8 cellular contexts compared by ENCODE assay signal in the genomic region with DNA sequence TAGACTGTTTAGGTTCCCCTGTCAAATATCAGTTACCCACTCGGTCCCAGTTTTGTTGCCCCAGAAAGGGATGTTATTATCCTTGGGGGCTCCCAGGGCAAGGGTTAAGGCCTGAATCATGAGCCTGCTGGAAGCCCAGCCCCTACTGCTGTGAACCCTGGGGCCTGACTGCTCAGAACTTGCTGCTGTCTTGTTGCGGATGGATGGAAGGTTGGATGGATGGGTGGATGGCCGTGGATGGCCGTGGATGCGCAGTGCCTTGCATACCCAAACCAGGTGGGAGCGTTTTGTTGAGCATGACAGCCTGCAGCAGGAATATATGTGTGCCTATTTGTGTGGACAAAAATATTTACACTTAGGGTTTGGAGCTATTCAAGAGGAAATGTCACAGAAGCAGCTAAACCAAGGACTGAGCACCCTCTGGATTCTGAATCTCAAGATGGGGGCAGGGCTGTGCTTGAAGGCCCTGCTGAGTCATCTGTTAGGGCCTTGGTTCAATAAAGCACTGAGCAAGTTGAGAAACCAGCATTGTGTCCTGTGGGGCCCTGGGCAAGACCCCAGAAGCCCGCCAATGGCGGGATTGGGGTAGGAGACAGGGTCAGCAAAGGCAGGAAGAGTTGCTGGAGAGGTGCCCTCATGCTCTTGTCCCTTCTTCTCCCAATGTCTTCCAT. TPM values are rescaled to one million over a fixed set of nuclear protein-coding genes. Genes with fewer than 3 reads are reported as not detected.
DNase-seq lines count a peak whose midpoint lies in the region; ATAC-seq, FAIRE-seq and TF ChIP-seq lines count a peak whose summit lies in the region.

No MANE protein-coding gene starts in this region.

- in situ Hi-C loops in HepG2 (cut with HindIII; ENCODE audit: extremely low pct_ligation_motif_present, low pct_unique_long_range_greater_than_20kb), result no loop called here

- H3K4me1 ChIP-seq in body of pancreas, result peaks cover 55% of the 10 kb centered on the region
- peaks cover 39% of the 10 kb centered on the region for H3K4me1 ChIP-seq in HepG2 (ENCODE audit: insufficient read depth, low read length)
- H3K4me1 ChIP-seq in tibial nerve, result peaks cover 5 to 62% (median 35%) of the 10 kb centered on the region in 4 donors

- TF ChIP-seq POLR2A in body of pancreas (IDR thresholded peaks at IDR 0.05) (no peak), HepG2 (IDR thresholded peaks at IDR 0.05; ENCODE audit: insufficient read depth in 1 of 2, low read depth in 2 of 2, low read length in 2 of 2) (no peak), tibial nerve (IDR thresholded peaks at IDR 0.05) (no peak)

- CTCF ChIA-PET in HepG2 (lab: Yijun Ruan, JAX; ENCODE audit: low intra/inter-chr PET ratio, low total read pairs), result no interaction called here

- H3K27me3 ChIP-seq in body of pancreas (no peaks in the 10 kb centered on the region), HepG2 (ENCODE audit: control insufficient read depth in 1 of 2, insufficient read depth in 2 of 2, low read length in 2 of 2) (no peaks in the 10 kb centered on the region), tibial nerve (no peaks in the 10 kb centered on the region)

- H2AFZ ChIP-seq in HepG2 (ENCODE audit: low read length), result no peak overlapping the region

- TF ChIP-seq EP300 in HepG2 (IDR thresholded peaks at IDR 0.05; ENCODE audit: low read depth in 2 of 2, low read length in 2 of 2) (no peak), HepG2 (CRISPR knock-in tag; IDR thresholded peaks at IDR 0.05; ENCODE audit: borderline replicate concordance) (no peak), tibial nerve (IDR thresholded peaks at IDR 0.05) (no peak)

- ATAC-seq in body of pancreas, result no peak
- no peak for ATAC-seq in HepG2
- ATAC-seq in HG02852 (IDR thresholded peaks at IDR 0.05; ENCODE audit: unreplicated experiment), result no peak

- H3K4me3 ChIP-seq in body of pancreas (no peak overlapping the region), HepG2 (replicated peaks in 1 of 3; ENCODE audit: insufficient read depth in 1 of 3, low read depth in 2 of 3, low read length in 3 of 3) (no peak overlapping the region), tibial nerve (no peak overlapping the region)

- peak overlapping the region; percentile 36 to 92 (median 66) for H3K27ac ChIP-seq in body of pancreas
- peak overlapping the region; percentile 14 for H3K27ac ChIP-seq in HepG2 (ENCODE audit: extremely low read length, insufficient read depth, low read length)
- peak overlapping the region; percentile 81 to 97 (median 94) for H3K27ac ChIP-seq in tibial nerve

- H3K9me3 ChIP-seq in body of pancreas (no peaks in the 10 kb centered on the region), HepG2 (ENCODE audit: low read length) (no peaks in the 10 kb centered on the region), tibial nerve (no peaks in the 10 kb centered on the region)

- H3K36me3 ChIP-seq in body of pancreas (replicated peaks in 1 of 2; ENCODE audit: insufficient read depth in 1 of 2, low read depth in 2 of 2), result no peaks in the 10 kb centered on the region
- peaks cover 22 to 36% of the 10 kb centered on the region in 2 experiments for H3K36me3 ChIP-seq in HepG2 (replicated peaks in 1 of 2; ENCODE audit: control insufficient read depth in 1 of 2, insufficient read depth in 2 of 2, low read length in 2 of 2)
- peaks cover 0 to 51% (median 0%) of the 10 kb centered on the region in 3 donors for H3K36me3 ChIP-seq in tibial nerve

- intact Hi-C loops in body of pancreas (cut with DNase I) (no loop called here), HepG2 (cut with micrococcal nuclease; ENCODE audit: unreplicated experiment) (no loop called here)

- H4K20me1 ChIP-seq in HepG2 (ENCODE audit: insufficient read depth, low read length), result no peaks in the 10 kb centered on the region

- 94 to 95% methylated on average over 7 to 8 of the region's 8 CpGs for WGBS in body of pancreas, 2 donors
- 95% methylated on average over 8 of the region's 8 CpGs for WGBS in HepG2 (ENCODE audit: low lambda C conversion rate)
- WGBS in tibial nerve, 2 donors, result 71 to 84% methylated on average over 8 of the region's 8 CpGs

- no peaks in the 10 kb centered on the region for H3K79me2 ChIP-seq in HepG2 (ENCODE audit: insufficient read depth, low read length)

- no peak for FAIRE-seq in HepG2 (lab: Jason Lieb, UNC)

- POLR2A ChIA-PET in HepG2 (lab: Yijun Ruan, JAX), result interaction anchor here (1.1 kb wide), 2 partner anchors 38 to 40 kb away, joined by 3 read pairs; partner anchors contain the start of gene ADISSP

- peak; percentile 11 for DNase-seq in activated T-cell treated with anti-CD3 and anti-CD28 coated beads, Interleukin-2, amount 50 U/mL, for 1 hour
- DNase-seq in activated T-cell treated with anti-CD3 and anti-CD28 coated beads for 4 hours (no peak), body of pancreas (no peak), HepG2 (ENCODE audit: low spot score) (no peak), tibial nerve (ENCODE audit: low spot score in 2 of 2) (no peak), NCI-H524 (lab: John Stamatoyannopoulos, UW) (no peak)
- DNase-seq in activated CD4-positive, alpha-beta T cell treated with anti-CD3 and anti-CD28 coated beads for 48 hours, result no peak

- no TSS peak for BruUV-seq in HepG2 (replicated peaks; lab: Mats Ljungman, UMichigan)

- no peak for TF ChIP-seq CTCF in body of pancreas (IDR thresholded peaks at IDR 0.05)
- TF ChIP-seq CTCF in HepG2 (CRISPR knock-in tag; IDR thresholded peaks at IDR 0.05), result no peak
- no peak for TF ChIP-seq CTCF in tibial nerve (IDR thresholded peaks at IDR 0.05)

- H3K4me2 ChIP-seq in HepG2 (ENCODE audit: low read depth, low read length), result no peak overlapping the region

- H3K9ac ChIP-seq in HepG2 (ENCODE audit: insufficient read depth, low read depth, low read length), result no peak overlapping the region

- TF ChIP-seq RAD21 in HepG2 (CRISPR knock-in tag; IDR thresholded peaks at IDR 0.05), result no peak

RNA-seq across cellular contexts. Expression of gene CDC25B, which starts 9.6 kb away (rescaled TPM):
- 10 to 100 TPM in 1 of 2 donors, 1 to 10 TPM in 1; 8.8 to 22.7 TPM for total RNA-seq in body of pancreas
- total RNA-seq in HepG2 (2016; rRNA removed; fragmentation: Illumina TruSeq; extraction: Trizol), result 14.5 and 19.3 TPM in 2 replicates
- 5.8 and 5.9 TPM in 2 replicates for total RNA-seq in HepG2 (2016; cell fraction: cytosol; rRNA removed; fragmentation: Illumina TruSeq; extraction: Trizol; ENCODE audit: low read depth)
- total RNA-seq in HepG2 (2016; cell fraction: insoluble cytoplasmic fraction; rRNA removed; fragmentation: Illumina TruSeq; extraction: Trizol), result 15.3 and 18.9 TPM in 2 replicates
- total RNA-seq in HepG2 (2016; cell fraction: membrane; rRNA removed; fragmentation: Illumina TruSeq; extraction: Trizol), result 18.7 and 19.9 TPM in 2 replicates
- total RNA-seq in HepG2 (2016; cell fraction: nucleus; rRNA removed; fragmentation: Illumina TruSeq; extraction: Trizol), result 13.9 and 16.9 TPM in 2 replicates
- 14.3 and 19.4 TPM in 2 replicates for polyA plus RNA-seq in HepG2 (2011; rRNA removed)
- 11.6 and 15.6 TPM in 2 replicates for polyA plus RNA-seq in HepG2 (2011; cell fraction: cytosol; rRNA removed)
- 49.0 and 73.9 TPM in 2 replicates for polyA plus RNA-seq in HepG2 (2011; cell fraction: nucleus; rRNA removed)
- 26.0 and 33.6 TPM in 2 replicates for polyA plus RNA-seq in HepG2 (2012)
- 10.4 and 11.1 TPM in 2 replicates for polyA plus RNA-seq in HepG2 (2016; cell fraction: cytosol; fragmentation: Illumina TruSeq; extraction: Trizol; ENCODE audit: low read depth)
- 30.9 and 41.0 TPM in 2 replicates for polyA plus RNA-seq in HepG2 (2016; cell fraction: insoluble cytoplasmic fraction; fragmentation: Illumina TruSeq; extraction: Trizol; ENCODE audit: low read depth)
- polyA plus RNA-seq in HepG2 (2016; cell fraction: membrane; fragmentation: Illumina TruSeq; extraction: Trizol; ENCODE audit: low read depth), result 21.7 and 25.1 TPM in 2 replicates
- polyA plus RNA-seq in HepG2 (2016; cell fraction: nucleus; fragmentation: Illumina TruSeq; extraction: Trizol; ENCODE audit: insufficient read depth, low read depth), result 40.4 and 46.6 TPM in 2 replicates
- polyA minus RNA-seq in HepG2 (2011; rRNA and poly(A)+ RNA removed; ENCODE audit: low replicate concordance), result 22.5 and 47.0 TPM in 2 replicates
- polyA minus RNA-seq in HepG2 (2011; cell fraction: cytosol; rRNA and poly(A)+ RNA removed), result 15.7 and 18.9 TPM in 2 replicates
- 11.1 and 13.0 TPM in 2 replicates for polyA minus RNA-seq in HepG2 (2011; cell fraction: nucleus; rRNA and poly(A)+ RNA removed)
- total RNA-seq in tibial nerve, result 10 to 100 TPM; 33.0 to 65.4 (median 43.9) TPM

RNA-seq across cellular contexts. Expression of gene AP5S1, which starts 14.6 kb away (rescaled TPM):
- total RNA-seq in body of pancreas, result 1 to 10 TPM; 4.9 to 5.3 TPM
- total RNA-seq in HepG2 (2016; rRNA removed; fragmentation: Illumina TruSeq; extraction: Trizol), result 23.2 and 23.7 TPM in 2 replicates
- 6.5 and 6.6 TPM in 2 replicates for total RNA-seq in HepG2 (2016; cell fraction: cytosol; rRNA removed; fragmentation: Illumina TruSeq; extraction: Trizol; ENCODE audit: low read depth)
- 20.8 and 26.3 TPM in 2 replicates for total RNA-seq in HepG2 (2016; cell fraction: insoluble cytoplasmic fraction; rRNA removed; fragmentation: Illumina TruSeq; extraction: Trizol)
- total RNA-seq in HepG2 (2016; cell fraction: membrane; rRNA removed; fragmentation: Illumina TruSeq; extraction: Trizol), result 15.6 and 19.4 TPM in 2 replicates
- 14.1 and 15.3 TPM in 2 replicates for total RNA-seq in HepG2 (2016; cell fraction: nucleus; rRNA removed; fragmentation: Illumina TruSeq; extraction: Trizol)
- polyA plus RNA-seq in HepG2 (2011; rRNA removed), result 7.9 and 9.1 TPM in 2 replicates
- 6.7 and 9.3 TPM in 2 replicates for polyA plus RNA-seq in HepG2 (2011; cell fraction: cytosol; rRNA removed)
- 13.1 and 17.4 TPM in 2 replicates for polyA plus RNA-seq in HepG2 (2011; cell fraction: nucleus; rRNA removed)
- 6.2 and 7.2 TPM in 2 replicates for polyA plus RNA-seq in HepG2 (2012)
- 6.5 and 8.5 TPM in 2 replicates for polyA plus RNA-seq in HepG2 (2016; cell fraction: cytosol; fragmentation: Illumina TruSeq; extraction: Trizol; ENCODE audit: low read depth)
- polyA plus RNA-seq in HepG2 (2016; cell fraction: insoluble cytoplasmic fraction; fragmentation: Illumina TruSeq; extraction: Trizol; ENCODE audit: low read depth), result 20.4 and 21.3 TPM in 2 replicates
- polyA plus RNA-seq in HepG2 (2016; cell fraction: membrane; fragmentation: Illumina TruSeq; extraction: Trizol; ENCODE audit: low read depth), result 13.2 and 17.0 TPM in 2 replicates
- 18.0 and 19.1 TPM in 2 replicates for polyA plus RNA-seq in HepG2 (2016; cell fraction: nucleus; fragmentation: Illumina TruSeq; extraction: Trizol; ENCODE audit: insufficient read depth, low read depth)
- polyA minus RNA-seq in HepG2 (2011; rRNA and poly(A)+ RNA removed; ENCODE audit: low replicate concordance), result 15.2 and 46.1 TPM in 2 replicates
- 8.3 and 11.6 TPM in 2 replicates for polyA minus RNA-seq in HepG2 (2011; cell fraction: cytosol; rRNA and poly(A)+ RNA removed)
- polyA minus RNA-seq in HepG2 (2011; cell fraction: nucleus; rRNA and poly(A)+ RNA removed), result 23.7 and 26.3 TPM in 2 replicates
- total RNA-seq in tibial nerve, result 10 to 100 TPM in 3 of 4 donors, 1 to 10 TPM in 1; 9.4 to 20.7 (median 14.9) TPM

RNA-seq across cellular contexts. Expression of gene CENPB, which starts 19.2 kb away (rescaled TPM):
- total RNA-seq in body of pancreas (10 to 100 TPM; 57.9 to 61.0 TPM), HepG2 (2016; rRNA removed; fragmentation: Illumina TruSeq; extraction: Trizol) (42.9 and 54.5 TPM in 2 replicates), tibial nerve (100 to 1,000 TPM in 2 of 4 donors, 10 to 100 TPM in 2; 72.8 to 109 (median 100) TPM)
- total RNA-seq in HepG2 (2016; cell fraction: cytosol; rRNA removed; fragmentation: Illumina TruSeq; extraction: Trizol; ENCODE audit: low read depth), result 12.7 and 12.9 TPM in 2 replicates
- 42.6 and 53.4 TPM in 2 replicates for total RNA-seq in HepG2 (2016; cell fraction: insoluble cytoplasmic fraction; rRNA removed; fragmentation: Illumina TruSeq; extraction: Trizol)
- total RNA-seq in HepG2 (2016; cell fraction: membrane; rRNA removed; fragmentation: Illumina TruSeq; extraction: Trizol), result 44.1 and 47.1 TPM in 2 replicates
- total RNA-seq in HepG2 (2016; cell fraction: nucleus; rRNA removed; fragmentation: Illumina TruSeq; extraction: Trizol), result 22.9 and 28.9 TPM in 2 replicates
- polyA plus RNA-seq in HepG2 (2011; rRNA removed), result 10.4 and 15.6 TPM in 2 replicates
- 13.3 and 14.8 TPM in 2 replicates for polyA plus RNA-seq in HepG2 (2011; cell fraction: cytosol; rRNA removed)
- 19.0 and 20.4 TPM in 2 replicates for polyA plus RNA-seq in HepG2 (2011; cell fraction: nucleus; rRNA removed)
- polyA plus RNA-seq in HepG2 (2012), result 20.0 and 24.1 TPM in 2 replicates
- polyA plus RNA-seq in HepG2 (2016; cell fraction: cytosol; fragmentation: Illumina TruSeq; extraction: Trizol; ENCODE audit: low read depth), result 11.2 and 11.4 TPM in 2 replicates
- polyA plus RNA-seq in HepG2 (2016; cell fraction: insoluble cytoplasmic fraction; fragmentation: Illumina TruSeq; extraction: Trizol; ENCODE audit: low read depth), result 37.8 and 42.0 TPM in 2 replicates
- polyA plus RNA-seq in HepG2 (2016; cell fraction: membrane; fragmentation: Illumina TruSeq; extraction: Trizol; ENCODE audit: low read depth), result 28.4 and 33.6 TPM in 2 replicates
- polyA plus RNA-seq in HepG2 (2016; cell fraction: nucleus; fragmentation: Illumina TruSeq; extraction: Trizol; ENCODE audit: insufficient read depth, low read depth), result 36.6 and 38.3 TPM in 2 replicates
- 40.5 and 51.2 TPM in 2 replicates for polyA minus RNA-seq in HepG2 (2011; rRNA and poly(A)+ RNA removed; ENCODE audit: low replicate concordance)
- polyA minus RNA-seq in HepG2 (2011; cell fraction: cytosol; rRNA and poly(A)+ RNA removed), result 17.9 and 18.5 TPM in 2 replicates
- 16.0 and 16.7 TPM in 2 replicates for polyA minus RNA-seq in HepG2 (2011; cell fraction: nucleus; rRNA and poly(A)+ RNA removed)

RNA-seq across cellular contexts. Expression of gene SPEF1, which starts 24.5 kb away (rescaled TPM):
- total RNA-seq in body of pancreas (1 to 10 TPM in 1 of 2 donors, under 1 TPM in 1; 0.66 to 1.3 TPM), HepG2 (2016; rRNA removed; fragmentation: Illumina TruSeq; extraction: Trizol) (0.27 and 0.32 TPM in 2 replicates), tibial nerve (1 to 10 TPM in 2 of 4 donors, not detected in 2; 1.1 to 1.8 TPM)
- not detected in 2 replicates for total RNA-seq in HepG2 (2016; cell fraction: cytosol; rRNA removed; fragmentation: Illumina TruSeq; extraction: Trizol; ENCODE audit: low read depth)
- 0.15 and 0.22 TPM in 2 replicates for total RNA-seq in HepG2 (2016; cell fraction: insoluble cytoplasmic fraction; rRNA removed; fragmentation: Illumina TruSeq; extraction: Trizol)
- total RNA-seq in HepG2 (2016; cell fraction: membrane; rRNA removed; fragmentation: Illumina TruSeq; extraction: Trizol), result 0.17 and 0.22 TPM in 2 replicates
- total RNA-seq in HepG2 (2016; cell fraction: nucleus; rRNA removed; fragmentation: Illumina TruSeq; extraction: Trizol), result 0.40 TPM in 1 of 2 replicates, not detected in the other
- 0.05 and 0.11 TPM in 2 replicates for polyA plus RNA-seq in HepG2 (2011; rRNA removed)
- polyA plus RNA-seq in HepG2 (2011; cell fraction: cytosol; rRNA removed), result 0.08 TPM in 1 of 2 replicates, not detected in the other
- polyA plus RNA-seq in HepG2 (2011; cell fraction: nucleus; rRNA removed), result 0.45 and 0.84 TPM in 2 replicates
- polyA plus RNA-seq in HepG2 (2012), result 0.11 TPM in 1 of 2 replicates, not detected in the other
- 0.17 and 0.22 TPM in 2 replicates for polyA plus RNA-seq in HepG2 (2016; cell fraction: cytosol; fragmentation: Illumina TruSeq; extraction: Trizol; ENCODE audit: low read depth)
- polyA plus RNA-seq in HepG2 (2016; cell fraction: insoluble cytoplasmic fraction; fragmentation: Illumina TruSeq; extraction: Trizol; ENCODE audit: low read depth), result 0.24 and 0.25 TPM in 2 replicates
- polyA plus RNA-seq in HepG2 (2016; cell fraction: membrane; fragmentation: Illumina TruSeq; extraction: Trizol; ENCODE audit: low read depth), result 0.20 and 0.42 TPM in 2 replicates
- polyA plus RNA-seq in HepG2 (2016; cell fraction: nucleus; fragmentation: Illumina TruSeq; extraction: Trizol; ENCODE audit: insufficient read depth, low read depth), result 0.29 TPM in 1 of 2 replicates, not detected in the other
- polyA minus RNA-seq in HepG2 (2011; rRNA and poly(A)+ RNA removed; ENCODE audit: low replicate concordance), result 0.08 and 0.14 TPM in 2 replicates
- polyA minus RNA-seq in HepG2 (2011; cell fraction: cytosol; rRNA and poly(A)+ RNA removed), result not detected in 2 replicates
- polyA minus RNA-seq in HepG2 (2011; cell fraction: nucleus; rRNA and poly(A)+ RNA removed), result 0.64 TPM in 1 of 2 replicates, not detected in the other

RNA-seq across cellular contexts. Expression of gene ADISSP, which starts 38.2 kb away (rescaled TPM):
- total RNA-seq in body of pancreas, result 10 to 100 TPM; 11.2 to 26.7 TPM
- 70.0 and 90.6 TPM in 2 replicates for total RNA-seq in HepG2 (2016; rRNA removed; fragmentation: Illumina TruSeq; extraction: Trizol)
- 120 and 149 TPM in 2 replicates for total RNA-seq in HepG2 (2016; cell fraction: cytosol; rRNA removed; fragmentation: Illumina TruSeq; extraction: Trizol; ENCODE audit: low read depth)
- 67.4 and 89.2 TPM in 2 replicates for total RNA-seq in HepG2 (2016; cell fraction: insoluble cytoplasmic fraction; rRNA removed; fragmentation: Illumina TruSeq; extraction: Trizol)
- total RNA-seq in HepG2 (2016; cell fraction: membrane; rRNA removed; fragmentation: Illumina TruSeq; extraction: Trizol), result 165 and 207 TPM in 2 replicates
- total RNA-seq in HepG2 (2016; cell fraction: nucleus; rRNA removed; fragmentation: Illumina TruSeq; extraction: Trizol), result 43.5 and 46.5 TPM in 2 replicates
- polyA plus RNA-seq in HepG2 (2011; rRNA removed), result 38.3 and 51.7 TPM in 2 replicates
- 41.7 and 67.3 TPM in 2 replicates for polyA plus RNA-seq in HepG2 (2011; cell fraction: cytosol; rRNA removed)
- polyA plus RNA-seq in HepG2 (2011; cell fraction: nucleus; rRNA removed), result 36.2 and 38.2 TPM in 2 replicates
- 37.4 and 38.4 TPM in 2 replicates for polyA plus RNA-seq in HepG2 (2012)
- 210 and 248 TPM in 2 replicates for polyA plus RNA-seq in HepG2 (2016; cell fraction: cytosol; fragmentation: Illumina TruSeq; extraction: Trizol; ENCODE audit: low read depth)
- polyA plus RNA-seq in HepG2 (2016; cell fraction: insoluble cytoplasmic fraction; fragmentation: Illumina TruSeq; extraction: Trizol; ENCODE audit: low read depth), result 96.6 and 129 TPM in 2 replicates
- 249 and 277 TPM in 2 replicates for polyA plus RNA-seq in HepG2 (2016; cell fraction: membrane; fragmentation: Illumina TruSeq; extraction: Trizol; ENCODE audit: low read depth)
- 90.0 and 101 TPM in 2 replicates for polyA plus RNA-seq in HepG2 (2016; cell fraction: nucleus; fragmentation: Illumina TruSeq; extraction: Trizol; ENCODE audit: insufficient read depth, low read depth)
- 32.0 and 63.5 TPM in 2 replicates for polyA minus RNA-seq in HepG2 (2011; rRNA and poly(A)+ RNA removed; ENCODE audit: low replicate concordance)
- 30.2 and 38.4 TPM in 2 replicates for polyA minus RNA-seq in HepG2 (2011; cell fraction: cytosol; rRNA and poly(A)+ RNA removed)
- 15.2 and 15.3 TPM in 2 replicates for polyA minus RNA-seq in HepG2 (2011; cell fraction: nucleus; rRNA and poly(A)+ RNA removed)
- 10 to 100 TPM; 14.4 to 32.4 (median 22.2) TPM for total RNA-seq in tibial nerve

Comparison
In these comparisons a context has a peak if more than half of its experiments do, and no peak if none do; other contexts are left out.
1. H3K27ac ChIP-seq: peak in every context shown above with its lines; median percentile 94 in tibial nerve; 66 in body of pancreas; 14 in HepG2.